8 cellular contexts compared by ENCODE assay signal in the genomic region with DNA sequence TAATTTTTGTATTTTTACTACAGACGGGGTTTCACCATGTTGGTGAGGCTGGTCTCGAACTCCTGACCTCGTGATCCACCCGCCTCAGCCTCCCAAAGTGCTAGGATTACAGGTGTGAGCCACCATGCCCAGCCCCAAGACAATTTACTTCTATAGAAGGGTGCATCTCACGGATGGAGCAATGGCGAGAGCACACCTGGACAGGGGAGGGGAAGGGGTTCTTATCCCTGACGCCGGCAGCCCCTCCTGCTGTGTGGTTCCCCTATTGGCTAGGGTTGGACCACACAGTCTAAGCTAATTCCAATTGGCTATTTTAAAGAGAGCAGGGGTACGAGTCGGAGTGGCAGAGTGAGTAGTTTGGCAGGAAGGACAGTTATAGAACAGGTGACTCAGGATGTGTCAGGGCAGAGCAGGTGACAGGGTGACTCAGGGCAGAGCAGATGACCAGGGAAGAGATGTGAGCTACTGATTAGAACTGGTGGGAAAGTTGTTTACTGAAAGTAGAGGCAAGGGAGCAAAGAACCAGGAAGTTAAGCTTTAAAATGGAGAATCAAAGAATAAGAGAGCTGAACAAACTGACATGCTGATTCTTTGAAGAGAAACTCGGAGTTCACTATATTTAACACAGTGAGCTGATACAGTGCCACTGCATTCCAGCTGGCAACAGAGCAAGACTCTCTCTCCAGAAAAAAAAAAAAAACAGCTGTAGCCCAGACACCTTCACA. TPM values are rescaled to one million over a fixed set of nuclear protein-coding genes. Genes with fewer than 3 reads are reported as not detected.
DNase-seq lines count a peak whose midpoint lies in the region; ATAC-seq and TF ChIP-seq lines count a peak whose summit lies in the region.

No MANE protein-coding gene starts in this region.

- DNase-seq in activated T-cell treated with anti-CD3 and anti-CD28 coated beads, Interleukin-2, amount 50 U/mL, for 4 hours: no peak
- no peak for DNase-seq in activated T-cell treated with anti-CD3 and anti-CD28 coated beads for 4 hours
- DNase-seq in SW480 (ENCODE audit: low spot score): peak; percentile 97
- DNase-seq in left ventricle myocardium superior: no peak
- DNase-seq in thyroid gland: peak; percentile 50 to 69
- no peak for DNase-seq in amygdala (lab: John Stamatoyannopoulos, UW)

- WGBS in thyroid gland, 2 donors: 64 to 67% methylated on average over 11 of the region's 11 CpGs

- H3K27ac ChIP-seq in thyroid gland: peak overlapping the region; percentile 48 to 84 (median 50)

- no peak for TF ChIP-seq CTCF in thyroid gland (IDR thresholded peaks at IDR 0.05)

- ATAC-seq in activated T-cell treated with anti-CD3 and anti-CD28 coated beads, Interleukin-2, amount 50 U/mL, for 4 hours: peak; percentile 74 to 81
- ATAC-seq in left ventricle myocardium superior (peak; percentile 79), HG03095 (IDR thresholded peaks at IDR 0.05; ENCODE audit: unreplicated experiment) (no peak), HG03521 (IDR thresholded peaks at IDR 0.05; ENCODE audit: unreplicated experiment) (no peak)

- H3K4me3 ChIP-seq in thyroid gland (replicated peaks in 1 of 3): no peak overlapping the region

- no peak overlapping the region for H3K4me3 Mint-ChIP-seq in activated T-cell treated with anti-CD3 and anti-CD28 coated beads, Interleukin-2, amount 50 U/mL, for 4 hours

- H3K27me3 ChIP-seq in thyroid gland: no peaks in the 10 kb centered on the region

- no peaks in the 10 kb centered on the region for H3K36me3 Mint-ChIP-seq in activated T-cell treated with anti-CD3 and anti-CD28 coated beads, Interleukin-2, amount 50 U/mL, for 4 hours (ENCODE audit: insufficient read depth)

- peaks cover 9 to 21% of the 10 kb centered on the region in 2 donors for H3K4me1 ChIP-seq in thyroid gland

- no peak for TF ChIP-seq POLR2A in thyroid gland (IDR thresholded peaks at IDR 0.05)

- no peaks in the 10 kb centered on the region for H3K36me3 ChIP-seq in thyroid gland

- no peaks in the 10 kb centered on the region for H3K9me3 ChIP-seq in thyroid gland

- intact Hi-C loops in left ventricle myocardium superior (cut with micrococcal nuclease) (no loop called here), thyroid gland (cut with DNase I) (no loop called here)

- peaks cover 9% of the 10 kb centered on the region for H3K4me1 Mint-ChIP-seq in activated T-cell treated with anti-CD3 and anti-CD28 coated beads, Interleukin-2, amount 50 U/mL, for 4 hours (ENCODE audit: low read depth)

- no peaks in the 10 kb centered on the region for H3K9me3 Mint-ChIP-seq in activated T-cell treated with anti-CD3 and anti-CD28 coated beads, Interleukin-2, amount 50 U/mL, for 4 hours

- H3K27me3 Mint-ChIP-seq in activated T-cell treated with anti-CD3 and anti-CD28 coated beads, Interleukin-2, amount 50 U/mL, for 4 hours (ENCODE audit: low read depth): peaks cover 38% of the 10 kb centered on the region

RNA-seq across cellular contexts. Expression of a gene that starts 12.6 kb away (rescaled TPM):
- 100 to 1,000 TPM; 234 to 251 (median 247) TPM for total RNA-seq in activated T-cell treated with anti-CD3 and anti-CD28 coated beads, Interleukin-2, amount 50 U/mL, for 4 hours
- total RNA-seq in left ventricle myocardium superior: 93.8 TPM
- total RNA-seq in thyroid gland: 100 to 1,000 TPM in 1 of 4 donors, 10 to 100 TPM in 3; 43.4 to 107 (median 79.6) TPM

RNA-seq across cellular contexts. Expression of a gene that starts 36.6 kb away (rescaled TPM):
- under 1 TPM; 0.08 to 0.24 (median 0.16) TPM for total RNA-seq in activated T-cell treated with anti-CD3 and anti-CD28 coated beads, Interleukin-2, amount 50 U/mL, for 4 hours
- total RNA-seq in left ventricle myocardium superior (5.2 TPM), thyroid gland (1 to 10 TPM in 2 of 4 donors, under 1 TPM in 2; 0.45 to 3.0 (median 1.6) TPM)

RNA-seq across cellular contexts. Expression of a gene that starts 41.0 kb away (rescaled TPM):
- total RNA-seq in activated T-cell treated with anti-CD3 and anti-CD28 coated beads, Interleukin-2, amount 50 U/mL, for 4 hours: under 1 TPM in 1 of 3 donors, not detected in 2; 0.38 TPM
- 0.50 TPM for total RNA-seq in left ventricle myocardium superior
- under 1 TPM in 1 of 4 donors, not detected in 3; 0.33 TPM for total RNA-seq in thyroid gland

RNA-seq across cellular contexts. Expression of a gene that starts 54.8 kb away (rescaled TPM):
- 100 to 1,000 TPM; 108 to 133 (median 112) TPM for total RNA-seq in activated T-cell treated with anti-CD3 and anti-CD28 coated beads, Interleukin-2, amount 50 U/mL, for 4 hours
- total RNA-seq in left ventricle myocardium superior (55.9 TPM), thyroid gland (100 to 1,000 TPM in 2 of 4 donors, 10 to 100 TPM in 2; 84.1 to 107 (median 96.7) TPM)

RNA-seq across cellular contexts. Expression of a gene that starts 54.9 kb away (rescaled TPM):
- 10 to 100 TPM; 21.8 to 27.4 (median 23.1) TPM for total RNA-seq in activated T-cell treated with anti-CD3 and anti-CD28 coated beads, Interleukin-2, amount 50 U/mL, for 4 hours
- 37.6 TPM for total RNA-seq in left ventricle myocardium superior
- total RNA-seq in thyroid gland: 100 to 1,000 TPM in 1 of 4 donors, 10 to 100 TPM in 3; 53.6 to 121 (median 70.0) TPM

Comparison
In these comparisons a context has a peak if more than half of its experiments do, and no peak if none do; other contexts are left out.
1. ATAC-seq: peak in activated T-cell treated with anti-CD3 and anti-CD28 coated beads, Interleukin-2, amount 50 U/mL, for 4 hours (2 of 2) and left ventricle myocardium superior (single experiment); none in HG03095 (single experiment) and HG03521 (single experiment).
2. DNase-seq: peak in SW480 (single experiment) and thyroid gland (2 of 2); none in activated T-cell treated with anti-CD3 and anti-CD28 coated beads, Interleukin-2, amount 50 U/mL, for 4 hours (single experiment), activated T-cell treated with anti-CD3 and anti-CD28 coated beads for 4 hours (single experiment), left ventricle myocardium superior (single experiment) and amygdala (0 of 56).